22 cellular contexts compared by ENCODE assay signal in the genomic region with DNA sequence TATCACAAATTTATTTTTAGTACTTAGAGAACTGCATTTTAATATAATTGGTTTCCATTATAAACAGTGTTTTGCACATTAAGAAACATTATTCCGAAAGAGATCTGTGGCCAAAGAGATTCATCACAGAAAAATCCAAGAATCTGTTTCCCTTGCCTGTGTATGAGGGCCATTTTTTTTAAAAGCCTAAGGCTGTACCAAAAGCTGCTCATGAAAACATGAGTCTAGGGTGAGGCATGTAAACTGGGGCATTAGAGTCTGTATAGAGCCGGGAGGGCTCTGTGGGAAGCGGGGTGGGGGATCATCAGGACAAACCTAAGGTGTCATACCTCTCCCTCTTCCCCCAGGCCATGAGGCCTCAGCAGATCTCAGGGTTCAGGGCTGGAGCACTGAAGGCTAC.
DNase-seq lines count a peak whose midpoint lies in the region; TF ChIP-seq lines count a peak whose summit lies in the region.
"Had no signal": no experiment of that assay in that cellular context is flagged by ENCODE, and none has a peak within 500 bp of the region (broad histone marks: within the 10 kb centered on the region; RNA-seq: fewer than 3 reads in every experiment).

No MANE protein-coding gene starts in this region.

- H3K36me3 Mint-ChIP-seq in neural progenitor cell = no peaks in the 10 kb centered on the region
- H3K36me3 Mint-ChIP-seq: CD4-positive, CD25-positive, alpha-beta regulatory T cell had no signal

- no peaks in the 10 kb centered on the region for H3K9me3 ChIP-seq in adipocyte (ENCODE audit: control insufficient read depth, low read length)
- no peaks in the 10 kb centered on the region for H3K9me3 ChIP-seq in neural progenitor cell (ENCODE audit: low read depth)
- H3K9me3 ChIP-seq: BLaER1 had no signal

- H3K36me3 ChIP-seq in adipocyte (ENCODE audit: control insufficient read depth, insufficient read depth, low read length, severe bottlenecking) (no peaks in the 10 kb centered on the region), neural progenitor cell (no peaks in the 10 kb centered on the region)
- H3K36me3 ChIP-seq: BLaER1 had no signal

- H3K27me3 ChIP-seq in adipocyte (replicated peaks; ENCODE audit: control insufficient read depth, insufficient read depth, low read length) (no peaks in the 10 kb centered on the region), neural progenitor cell (no peaks in the 10 kb centered on the region)
- H3K27me3 ChIP-seq: BLaER1 had no signal

- H3K9ac ChIP-seq in adipocyte (ENCODE audit: low read length) = no peak overlapping the region
- no peak overlapping the region for H3K9ac ChIP-seq in neural progenitor cell
- H3K9ac ChIP-seq: BLaER1 had no signal

- H3K9me3 Mint-ChIP-seq in neural progenitor cell = no peaks in the 10 kb centered on the region
- H3K9me3 Mint-ChIP-seq: CD4-positive, CD25-positive, alpha-beta regulatory T cell had no signal

- no peaks in the 10 kb centered on the region for H3F3A ChIP-seq in neural progenitor cell (ENCODE audit: low read depth)

- H4K20me1 ChIP-seq in neural progenitor cell (ENCODE audit: low read depth) = no peaks in the 10 kb centered on the region
- H4K20me1 ChIP-seq: BLaER1 had no signal

- H3K27ac Mint-ChIP-seq in neural progenitor cell = no peak overlapping the region
- H3K27ac Mint-ChIP-seq: CD4-positive, CD25-positive, alpha-beta regulatory T cell had no signal

- H3K27ac ChIP-seq in neural progenitor cell = no peak overlapping the region
- H3K27ac ChIP-seq: BLaER1, HL-60, SK-N-MC had no signal

- no peaks in the 10 kb centered on the region for H3K4me1 Mint-ChIP-seq in neural progenitor cell
- H3K4me1 Mint-ChIP-seq: CD4-positive, CD25-positive, alpha-beta regulatory T cell had no signal

- TF ChIP-seq CTCF in AG09309 (IDR thresholded peaks at IDR 0.05; ENCODE audit: control insufficient read depth, insufficient read depth, low read depth, low read length, missing control alignments) (no peak), foreskin fibroblast (IDR thresholded peaks at IDR 0.05; ENCODE audit: low read depth, low read length) (no peak), neural progenitor cell (IDR thresholded peaks at IDR 0.05) (no peak)

- H2AFZ ChIP-seq in neural progenitor cell (replicated peaks) = no peak overlapping the region

- DNase-seq in AG09309 (ENCODE audit: low read depth) = peak; percentile 35
- DNase-seq in EL = peak; percentile 30
- peak; percentile 60 for DNase-seq in adipocyte (ENCODE audit: low read depth)
- peak; percentile 52 to 74 for DNase-seq in foreskin fibroblast
- DNase-seq in neural progenitor cell (ENCODE audit: low spot score) = no peak
- DNase-seq in NCI-H2227 (lab: John Stamatoyannopoulos, UW; ENCODE audit: unreplicated experiment) = no peak
- no peak for DNase-seq in amniotic stem cell (lab: John Stamatoyannopoulos, UW)
- no peak for DNase-seq in activated CD4-positive, alpha-beta T cell treated with anti-CD3 and anti-CD28 coated beads, Interleukin-2, amount 50 U/mL, for 1 hour
- DNase-seq: CD4-positive, CD25-positive, alpha-beta regulatory T cell; DMS153; NCI-H1092; NCI-H1417 treated with DMSO at 0.1 percent for 48 hours; NCI-H1694 treated with DMSO at 0.1 percent for 48 hours; NCI-H2081; NCI-H226; NCI-H510A; NCI-H69; SIG-M5; SW 1271 had no signal

- no peaks in the 10 kb centered on the region for H3K4me1 ChIP-seq in adipocyte (ENCODE audit: control insufficient read depth, insufficient read depth, low read length)
- H3K4me1 ChIP-seq in neural progenitor cell = no peaks in the 10 kb centered on the region

- H3K4me3 ChIP-seq in AG09309 (ENCODE audit: control insufficient read depth, low read depth, low read length) = no peak overlapping the region
- H3K4me3 ChIP-seq in adipocyte (ENCODE audit: low read length) = no peak overlapping the region
- H3K4me3 ChIP-seq in foreskin fibroblast (ENCODE audit: low read depth in 1 of 2, low read length in 2 of 2) = no peak overlapping the region
- no peak overlapping the region for H3K4me3 ChIP-seq in neural progenitor cell
- H3K4me3 ChIP-seq: BLaER1, SK-N-MC had no signal

- H3K79me2 ChIP-seq in neural progenitor cell (ENCODE audit: low read depth) = no peaks in the 10 kb centered on the region

- H3K4me3 Mint-ChIP-seq in neural progenitor cell = no peak overlapping the region
- H3K4me3 Mint-ChIP-seq: CD4-positive, CD25-positive, alpha-beta regulatory T cell had no signal

- H3K27me3 Mint-ChIP-seq in neural progenitor cell (ENCODE audit: insufficient read depth, low read depth) = peaks cover 2% of the 10 kb centered on the region
- H3K27me3 Mint-ChIP-seq: CD4-positive, CD25-positive, alpha-beta regulatory T cell had no signal

- H3K4me2 ChIP-seq in neural progenitor cell = no peak overlapping the region
- H3K4me2 ChIP-seq: BLaER1 had no signal

Comparison
In these comparisons a context has a peak if more than half of its experiments do, and no peak if none do; other contexts are left out.
1. DNase-seq: peak in AG09309 (single experiment), EL (single experiment), adipocyte (single experiment) and foreskin fibroblast (2 of 2); none in neural progenitor cell (single experiment), NCI-H2227 (single experiment), amniotic stem cell (single experiment) and activated CD4-positive, alpha-beta T cell treated with anti-CD3 and anti-CD28 coated beads, Interleukin-2, amount 50 U/mL, for 1 hour (single experiment).